Comparison of ENCODE assay signal across 8 cellular contexts in genomic region chr3:48715179-48715800, GRCh38. TPM values are rescaled to one million over a fixed set of nuclear protein-coding genes. Genes with fewer than 3 reads are reported as not detected.
DNase-seq lines count a peak whose midpoint lies in the region; ATAC-seq and TF ChIP-seq lines count a peak whose summit lies in the region.

No MANE protein-coding gene starts in this region.

- peak overlapping the region in 6 of 10 donors; percentile 73 to 91 (median 80) for H3K4me3 ChIP-seq in heart right ventricle

- peaks cover 52% of the 10 kb centered on the region for H3K4me1 Mint-ChIP-seq in activated naive CD8-positive, alpha-beta T cell treated with anti-CD3 and anti-CD28 coated beads, Interleukin-2, amount 50 U/mL, for 24 hours
- H3K4me1 Mint-ChIP-seq in immature natural killer cell (peaks cover 58 to 62% of the 10 kb centered on the region in 2 donors), type B pancreatic cell (ENCODE audit: unreplicated experiment) (peaks cover 28% of the 10 kb centered on the region)

- H3K4me3 Mint-ChIP-seq in activated naive CD8-positive, alpha-beta T cell treated with anti-CD3 and anti-CD28 coated beads, Interleukin-2, amount 50 U/mL, for 24 hours: peak overlapping the region; percentile 95
- H3K4me3 Mint-ChIP-seq in immature natural killer cell: peak overlapping the region; percentile 96 to 100 (median 97)
- H3K4me3 Mint-ChIP-seq in type B pancreatic cell: peak overlapping the region; percentile 97

- H3K27ac ChIP-seq in heart right ventricle: peak overlapping the region in 1 of 10 donors; percentile 33

- H3K4me1 ChIP-seq in heart right ventricle: peaks cover 4 to 61% (median 45%) of the 10 kb centered on the region in 9 donors

- no peaks in the 10 kb centered on the region for H3K27me3 ChIP-seq in heart right ventricle

- peak overlapping the region; percentile 79 for H3K27ac Mint-ChIP-seq in activated naive CD8-positive, alpha-beta T cell treated with anti-CD3 and anti-CD28 coated beads, Interleukin-2, amount 50 U/mL, for 24 hours
- H3K27ac Mint-ChIP-seq in immature natural killer cell (peak overlapping the region in 5 of 6 donors; percentile 93 to 98 (median 97)), type B pancreatic cell (peak overlapping the region; percentile 96)

- intact Hi-C loops in heart right ventricle (cut with DNase I): no loop called here
- intact Hi-C loops in Right ventricle myocardium superior (cut with DNase I): no loop called here

- ATAC-seq in heart right ventricle (no peak), Right ventricle myocardium superior (ENCODE audit: poor library complexity) (no peak), HG02642 (IDR thresholded peaks at IDR 0.05; ENCODE audit: poor library complexity, unreplicated experiment) (no peak), HG03175 (IDR thresholded peaks at IDR 0.05; ENCODE audit: unreplicated experiment) (no peak)
- ATAC-seq in activated naive CD8-positive, alpha-beta T cell treated with anti-CD3 and anti-CD28 coated beads, Interleukin-2, amount 50 U/mL, for 24 hours: no peak

- H3K9me3 Mint-ChIP-seq in activated naive CD8-positive, alpha-beta T cell treated with anti-CD3 and anti-CD28 coated beads, Interleukin-2, amount 50 U/mL, for 24 hours: no peaks in the 10 kb centered on the region
- H3K9me3 Mint-ChIP-seq in immature natural killer cell (no peaks in the 10 kb centered on the region), type B pancreatic cell (peaks cover 4% of the 10 kb centered on the region)

- DNase-seq in heart right ventricle (no peak), Right ventricle myocardium superior (no peak), immature natural killer cell (no peak), type B pancreatic cell (ENCODE audit: extremely low spot score, unreplicated experiment) (no peak), DMS 273 treated with DMSO at 0.1 percent for 48 hours (lab: John Stamatoyannopoulos, UW) (no peak)
- no peak for DNase-seq in activated naive CD8-positive, alpha-beta T cell treated with anti-CD3 and anti-CD28 coated beads, Interleukin-2, amount 50 U/mL, for 24 hours

- peaks cover 0 to 51% (median 13%) of the 10 kb centered on the region in 9 donors for H3K36me3 ChIP-seq in heart right ventricle

- no peaks in the 10 kb centered on the region for H3K9me3 ChIP-seq in heart right ventricle

- H3K36me3 Mint-ChIP-seq in activated naive CD8-positive, alpha-beta T cell treated with anti-CD3 and anti-CD28 coated beads, Interleukin-2, amount 50 U/mL, for 24 hours (ENCODE audit: low read depth): peaks cover 31% of the 10 kb centered on the region
- H3K36me3 Mint-ChIP-seq in immature natural killer cell (peaks cover 0 to 6% (median 4%) of the 10 kb centered on the region in 3 donors), type B pancreatic cell (peaks cover 26% of the 10 kb centered on the region)

- peaks cover 4% of the 10 kb centered on the region for H3K27me3 Mint-ChIP-seq in activated naive CD8-positive, alpha-beta T cell treated with anti-CD3 and anti-CD28 coated beads, Interleukin-2, amount 50 U/mL, for 24 hours
- H3K27me3 Mint-ChIP-seq in immature natural killer cell (ENCODE audit: low read depth in 3 of 3): peaks cover 0 to 5% (median 3%) of the 10 kb centered on the region in 3 donors
- no peaks in the 10 kb centered on the region for H3K27me3 Mint-ChIP-seq in type B pancreatic cell

- no peak for TF ChIP-seq CTCF in heart right ventricle (IDR thresholded peaks at IDR 0.05)
- TF ChIP-seq CTCF in type B pancreatic cell (conservative IDR thresholded peaks at IDR 0.05): no peak

RNA-seq across cellular contexts. Expression of gene IP6K2, which starts 1.7 kb away (rescaled TPM):
- total RNA-seq in heart right ventricle (10 to 100 TPM; 16.7 to 28.9 (median 19.5) TPM), Right ventricle myocardium superior (22.7 TPM), type B pancreatic cell (ENCODE audit: low replicate concordance) (104 and 145 TPM in 2 replicates)
- polyA plus RNA-seq in heart right ventricle (10 to 100 TPM; 40.4 to 81.7 TPM), immature natural killer cell (10 to 100 TPM; 55.5 to 82.3 (median 63.7) TPM)

RNA-seq across cellular contexts. Expression of gene NCKIPSD, which starts 29.6 kb away (rescaled TPM):
- total RNA-seq in heart right ventricle (10 to 100 TPM in 9 of 10 donors, 1 to 10 TPM in 1; 9.4 to 21.1 (median 15.1) TPM), Right ventricle myocardium superior (13.3 TPM), type B pancreatic cell (ENCODE audit: low replicate concordance) (20.1 and 22.1 TPM in 2 replicates)
- polyA plus RNA-seq in heart right ventricle (10 to 100 TPM; 13.0 to 14.3 TPM), immature natural killer cell (1 to 10 TPM; 4.8 to 8.7 (median 5.6) TPM)

RNA-seq across cellular contexts. Expression of gene CELSR3, which starts 52.6 kb away (rescaled TPM):
- under 1 TPM; 0.10 to 0.44 (median 0.17) TPM for total RNA-seq in heart right ventricle
- polyA plus RNA-seq in heart right ventricle: under 1 TPM; 0.10 to 0.44 TPM
- 0.16 TPM for total RNA-seq in Right ventricle myocardium superior
- polyA plus RNA-seq in immature natural killer cell: under 1 TPM in 2 of 3 donors, not detected in 1; 0.46 to 0.48 TPM
- total RNA-seq in type B pancreatic cell (ENCODE audit: low replicate concordance): 9.8 and 10.2 TPM in 2 replicates
